In genomic region chr3:44885618-44886017, GRCh38 we compare ENCODE assay signal across 12 cellular contexts. TPM values are rescaled to one million over a fixed set of nuclear protein-coding genes. Genes with fewer than 3 reads are reported as not detected.
DNase-seq lines count a peak whose midpoint lies in the region; ATAC-seq and TF ChIP-seq lines count a peak whose summit lies in the region.
"Had no signal": no experiment of that assay in that cellular context is flagged by ENCODE, and none has a peak within 500 bp of the region (broad histone marks: within the 10 kb centered on the region; RNA-seq: fewer than 3 reads in every experiment).

No MANE protein-coding gene starts in this region.

- H3K36me3 ChIP-seq in Karpas-422 (ENCODE audit: insufficient read depth, low read length) (no peaks in the 10 kb centered on the region), stomach (no peaks in the 10 kb centered on the region)
- H3K36me3 ChIP-seq: left ventricle myocardium inferior, transverse colon had no signal

- peaks cover 20% of the 10 kb centered on the region for H3K27me3 Mint-ChIP-seq in stimulated activated naive CD8-positive, alpha-beta T cell treated with anti-CD3 and anti-CD28 coated beads, Interleukin-15, amount 100 ng/mL, for 72 hours

- H3K27ac ChIP-seq in foreskin keratinocyte = peak overlapping the region; percentile 100
- H3K27ac ChIP-seq in Karpas-422 (ENCODE audit: low read length) = no peak overlapping the region
- no peak overlapping the region for H3K27ac ChIP-seq in stomach
- H3K27ac ChIP-seq: left ventricle myocardium inferior, transverse colon had no signal

- H3K9ac ChIP-seq in Karpas-422 (ENCODE audit: low read length) = no peak overlapping the region

- intact Hi-C loops in stomach (cut with DNase I; ENCODE audit: low total_unique reads) = no loop called here

- H4K20me1 ChIP-seq in Karpas-422 (ENCODE audit: insufficient read depth, low read depth, low read length) = no peaks in the 10 kb centered on the region

- TF ChIP-seq EP300 in stomach (IDR thresholded peaks at IDR 0.05) = no peak

- H3K4me1 ChIP-seq in foreskin keratinocyte = peaks cover 35% of the 10 kb centered on the region
- no peaks in the 10 kb centered on the region for H3K4me1 ChIP-seq in Karpas-422 (ENCODE audit: low read length)
- peaks cover 0 to 8% (median 0%) of the 10 kb centered on the region in 4 donors for H3K4me1 ChIP-seq in stomach
- H3K4me1 ChIP-seq: left ventricle myocardium inferior, transverse colon had no signal

- H3K9me3 ChIP-seq in Karpas-422 (ENCODE audit: low read length) (no peaks in the 10 kb centered on the region), stomach (peaks cover 0 to 4% (median 2%) of the 10 kb centered on the region in 4 donors)
- H3K9me3 ChIP-seq: left ventricle myocardium inferior, transverse colon had no signal

- H3K4me3 Mint-ChIP-seq in stimulated activated naive CD8-positive, alpha-beta T cell treated with anti-CD3 and anti-CD28 coated beads, Interleukin-15, amount 100 ng/mL, for 72 hours = no peak overlapping the region
- H3K4me3 Mint-ChIP-seq: CD14-positive monocyte had no signal

- H3K4me3 ChIP-seq in Karpas-422 (ENCODE audit: low read length) = no peak overlapping the region
- H3K4me3 ChIP-seq in stomach = no peak overlapping the region
- H3K4me3 ChIP-seq: left ventricle myocardium inferior, transverse colon had no signal

- TF ChIP-seq CTCF in foreskin keratinocyte (conservative IDR thresholded peaks at IDR 0.05) (no peak), stomach (IDR thresholded peaks at IDR 0.05) (no peak)

- H3K27me3 ChIP-seq in foreskin keratinocyte (no peaks in the 10 kb centered on the region), Karpas-422 (ENCODE audit: low read length) (no peaks in the 10 kb centered on the region), stomach (peaks cover 0 to 23% (median 0%) of the 10 kb centered on the region in 3 donors)

- no peaks in the 10 kb centered on the region for H3K79me2 ChIP-seq in Karpas-422 (ENCODE audit: low read length)

- no peaks in the 10 kb centered on the region for H3K9me2 ChIP-seq in Karpas-422 (replicated peaks; ENCODE audit: insufficient read depth, low read length)

- DNase-seq in stimulated activated naive CD8-positive, alpha-beta T cell treated with anti-CD3 and anti-CD28 coated beads, Interleukin-15, Interleukin-2, amounts not matched to agents 100 U/mL and 50 U/mL, for 24 hours = no peak
- DNase-seq in stimulated activated naive CD8-positive, alpha-beta T cell treated with anti-CD3 and anti-CD28 coated beads, Interleukin-15, amount 100 ng/mL, for 72 hours = no peak
- DNase-seq in SW480 (ENCODE audit: low spot score) = peak; percentile 88
- DNase-seq in foreskin keratinocyte = peak; percentile 97 to 98
- DNase-seq in Karpas-422 = no peak
- DNase-seq in MV-4-11 (lab: John Stamatoyannopoulos, UW) = no peak
- DNase-seq in stomach = no peak
- DNase-seq: left ventricle myocardium inferior; stimulated activated CD4-positive, alpha-beta T cell treated with anti-CD3 and anti-CD28 coated beads, Interleukin-12 subunit alpha, Interleukin-12 subunit beta, amount 100 ng/mL, for 4 hours; transverse colon had no signal

- H3K27ac Mint-ChIP-seq in stimulated activated naive CD8-positive, alpha-beta T cell treated with anti-CD3 and anti-CD28 coated beads, Interleukin-15, amount 100 ng/mL, for 72 hours = no peak overlapping the region

- 43 to 63% (median 59%) methylated on average over 4 of the region's 4 CpGs for WGBS in stomach, 5 donors

- no peak for TF ChIP-seq POLR2A in stomach (IDR thresholded peaks at IDR 0.05)

- H3K9me3 Mint-ChIP-seq in stimulated activated naive CD8-positive, alpha-beta T cell treated with anti-CD3 and anti-CD28 coated beads, Interleukin-15, amount 100 ng/mL, for 72 hours = no peaks in the 10 kb centered on the region

- H3K4me1 Mint-ChIP-seq in stimulated activated naive CD8-positive, alpha-beta T cell treated with anti-CD3 and anti-CD28 coated beads, Interleukin-15, amount 100 ng/mL, for 72 hours = no peaks in the 10 kb centered on the region

- no peak overlapping the region for H3K4me2 ChIP-seq in Karpas-422 (ENCODE audit: low read depth, low read length, poor library complexity, severe bottlenecking)

- no peak overlapping the region for H2AFZ ChIP-seq in Karpas-422 (ENCODE audit: low read length)

- peak; percentile 55 for ATAC-seq in stimulated activated naive CD8-positive, alpha-beta T cell treated with anti-CD3 and anti-CD28 coated beads, Interleukin-15, Interleukin-2, amounts not matched to agents 100 U/mL and 50 U/mL, for 24 hours
- ATAC-seq in stimulated activated naive CD8-positive, alpha-beta T cell treated with anti-CD3 and anti-CD28 coated beads, Interleukin-15, amount 100 ng/mL, for 72 hours = no peak
- ATAC-seq in foreskin keratinocyte (peak; percentile 51), GM19397 (IDR thresholded peaks at IDR 0.05; ENCODE audit: unreplicated experiment) (no peak)

RNA-seq across cellular contexts. Expression of gene TGM4, which starts 11.2 kb away (rescaled TPM):
- 1.3 TPM in 2 replicates for total RNA-seq in foreskin keratinocyte
- polyA plus RNA-seq in foreskin keratinocyte = 0.76 and 0.83 TPM in 2 replicates
- total RNA-seq in Karpas-422 (2014; rRNA removed; shearing (Covaris generic); ENCODE audit: low replicate concordance) = not detected in 2 replicates
- total RNA-seq in stomach = not detected
- polyA plus RNA-seq in stomach = not detected
- total RNA-seq: left ventricle myocardium inferior, transverse colon had no signal

RNA-seq across cellular contexts. Expression of gene TMEM42, which starts 23.9 kb away (rescaled TPM):
- total RNA-seq in foreskin keratinocyte (12.2 and 15.8 TPM in 2 replicates), stomach (10 to 100 TPM in 3 of 5 donors, 1 to 10 TPM in 2; 7.2 to 21.4 (median 12.1) TPM)
- polyA plus RNA-seq in foreskin keratinocyte (17.1 and 19.8 TPM in 2 replicates), stomach (10 to 100 TPM; 16.7 to 20.3 (median 17.6) TPM)
- total RNA-seq in Karpas-422 (2014; rRNA removed; shearing (Covaris generic); ENCODE audit: low replicate concordance) = 19.2 and 42.1 TPM in 2 replicates

Comparison
In these comparisons a context has a peak if more than half of its experiments do, and no peak if none do; other contexts are left out.
1. ATAC-seq: peak in stimulated activated naive CD8-positive, alpha-beta T cell treated with anti-CD3 and anti-CD28 coated beads, Interleukin-15, Interleukin-2, amounts not matched to agents 100 U/mL and 50 U/mL, for 24 hours (single experiment) and foreskin keratinocyte (single experiment); none in stimulated activated naive CD8-positive, alpha-beta T cell treated with anti-CD3 and anti-CD28 coated beads, Interleukin-15, amount 100 ng/mL, for 72 hours (single experiment) and GM19397 (single experiment).
2. DNase-seq: peak in SW480 (single experiment) and foreskin keratinocyte (2 of 2); none in stimulated activated naive CD8-positive, alpha-beta T cell treated with anti-CD3 and anti-CD28 coated beads, Interleukin-15, Interleukin-2, amounts not matched to agents 100 U/mL and 50 U/mL, for 24 hours (single experiment), stimulated activated naive CD8-positive, alpha-beta T cell treated with anti-CD3 and anti-CD28 coated beads, Interleukin-15, amount 100 ng/mL, for 72 hours (0 of 2), Karpas-422 (single experiment), MV-4-11 (single experiment) and stomach (single experiment).